8 cellular contexts compared by ENCODE assay signal in the genomic region with DNA sequence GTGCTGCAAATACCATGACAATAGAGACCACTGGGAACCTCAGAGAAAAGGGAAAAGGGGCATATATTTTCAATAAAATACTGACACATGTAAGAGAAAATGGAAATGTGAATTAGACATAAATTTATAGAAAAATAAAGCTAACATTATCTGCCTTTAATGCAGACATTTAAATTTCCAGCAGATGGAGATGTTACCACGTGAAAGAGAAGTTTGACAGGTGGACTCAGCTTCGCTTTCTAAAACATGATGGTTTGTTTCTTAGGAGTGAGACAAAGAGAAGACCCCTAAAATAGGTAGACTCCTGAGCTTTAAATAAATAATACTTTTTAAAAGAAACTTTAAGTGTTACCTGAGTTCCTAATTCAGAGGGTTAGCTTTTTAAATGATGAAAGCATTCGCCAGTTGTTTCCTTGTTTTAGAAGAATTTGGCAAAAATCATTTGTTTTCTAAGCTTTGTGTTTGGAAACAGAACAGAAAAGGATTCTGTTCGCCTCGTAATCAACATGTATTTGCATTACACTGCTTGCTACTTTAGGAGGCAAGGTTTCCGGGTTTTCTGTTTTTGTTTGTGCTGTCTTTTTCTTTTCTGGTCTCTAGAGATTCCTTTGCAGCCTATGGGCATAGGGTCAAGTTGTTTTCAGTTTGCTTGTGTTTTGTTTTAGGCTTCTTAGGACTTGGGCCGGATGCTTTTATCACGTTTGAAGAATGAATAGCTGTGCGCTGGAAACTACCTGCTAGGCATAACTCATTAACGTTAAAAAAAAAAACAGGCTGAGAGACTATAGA.
A peak's percentile ranks its signal among the peaks of the same experiment; 100 is the strongest.
DNase-seq lines count a peak whose midpoint lies in the region; ATAC-seq and TF ChIP-seq lines count a peak whose summit lies in the region.

No MANE protein-coding gene starts in this region.

- CTCF ChIA-PET in Caco-2 (lab: Charles Lee) (interaction anchor here (0.5 to 1.6 kb wide), 6 partner anchors 8 to 357 kb away, joined by 3 to 21 read pairs (median 4); no protein-coding TSS in a partner anchor), T-cell (lab: Charles Lee) (interaction anchor here (0.5 to 1.6 kb wide), 8 partner anchors 10 to 1996 kb away, joined by 3 to 18 read pairs (median 5); no protein-coding TSS in a partner anchor)

- TF ChIP-seq EP300 in neural cell (conservative IDR thresholded peaks at IDR 0.05; ENCODE audit: poor library complexity, severe bottlenecking): no peak

- H3K27me3 ChIP-seq in Caco-2 (replicated peaks; ENCODE audit: control insufficient read depth, insufficient read depth, low read length) (no peaks in the 10 kb centered on the region), neural cell (ENCODE audit: insufficient read depth, low read depth, low read length) (peaks cover 30% of the 10 kb centered on the region)

- no peaks in the 10 kb centered on the region for H3K9me3 Mint-ChIP-seq in Caco-2 (ENCODE audit: unreplicated experiment)
- H3K9me3 Mint-ChIP-seq in T-cell: peaks cover 0 to 5% (median 0%) of the 10 kb centered on the region in 3 donors

- H3F3A ChIP-seq in neural cell (ENCODE audit: insufficient read depth, low read length, poor library complexity, severe bottlenecking): no peaks in the 10 kb centered on the region

- no peaks in the 10 kb centered on the region for H3K36me3 ChIP-seq in Caco-2 (ENCODE audit: control insufficient read depth, insufficient read depth, low read length)
- no peaks in the 10 kb centered on the region for H3K36me3 ChIP-seq in neural cell (ENCODE audit: insufficient read depth, low read length)

- peaks cover 3% of the 10 kb centered on the region for H3K27me3 Mint-ChIP-seq in Caco-2 (ENCODE audit: insufficient read depth, unreplicated experiment)
- H3K27me3 Mint-ChIP-seq in T-cell: peaks cover 12 to 22% of the 10 kb centered on the region in 2 donors

- intact Hi-C loops in Caco-2 (cut with micrococcal nuclease; ENCODE audit: unreplicated experiment): loop anchor here (1.0 to 2.0 kb wide), 2 partner anchors 54 to 414 kb away; no protein-coding TSS in a partner anchor

- H3K4me1 Mint-ChIP-seq in Caco-2 (ENCODE audit: low read depth, unreplicated experiment) (peaks cover 7% of the 10 kb centered on the region), T-cell (peaks cover 0 to 11% (median 4%) of the 10 kb centered on the region in 3 donors)

- no peak overlapping the region for H3K4me3 Mint-ChIP-seq in Caco-2 (ENCODE audit: unreplicated experiment)
- H3K4me3 Mint-ChIP-seq in T-cell: no peak overlapping the region

- H3K79me2 ChIP-seq in neural cell (replicated peaks; ENCODE audit: insufficient read depth, low read length): no peaks in the 10 kb centered on the region

- no TSS peak for BruUV-seq in Caco-2 (replicated peaks; lab: Mats Ljungman, UMichigan)

- DNase-seq in Caco-2 (peak in 1 of 2 experiments; percentile 9), NCI-H1694 (lab: John Stamatoyannopoulos, UW) (peak; percentile 29), dermis blood vessel endothelial cell (peak; percentile 61), NCI-H1930 (lab: John Stamatoyannopoulos, UW) (no peak), T-cell (no peak), omental fat pad (ENCODE audit: low spot score) (no peak)

- H3K36me3 Mint-ChIP-seq in Caco-2 (ENCODE audit: insufficient read depth, unreplicated experiment) (no peaks in the 10 kb centered on the region), T-cell (peaks cover 3% of the 10 kb centered on the region)

- no peak overlapping the region for H3K4me3 ChIP-seq in Caco-2 (ENCODE audit: low read depth, low read length)
- no peak overlapping the region for H3K4me3 ChIP-seq in neural cell (ENCODE audit: low read length)

- H3K4me1 ChIP-seq in Caco-2: no peaks in the 10 kb centered on the region

- H3K9me2 ChIP-seq in neural cell (ENCODE audit: insufficient read depth, low read length): no peaks in the 10 kb centered on the region

- H2AFZ ChIP-seq in neural cell (ENCODE audit: low read depth, low read length): no peak overlapping the region

- no peaks in the 10 kb centered on the region for H4K20me1 ChIP-seq in neural cell (ENCODE audit: insufficient read depth)

- no peak for ATAC-seq in T-cell (replicated peaks in 1 of 4)
- ATAC-seq in HG02840 (IDR thresholded peaks at IDR 0.05; ENCODE audit: low FRiP score, unreplicated experiment): no peak
- ATAC-seq in omental fat pad (ENCODE audit: low FRiP score): no peak

- peak; percentile 12 to 33 for TF ChIP-seq CTCF in Caco-2 (IDR thresholded peaks at IDR 0.05; ENCODE audit: insufficient read depth in 1 of 2, low read depth in 1 of 2, low read length in 1 of 2, severe bottlenecking in 1 of 2, unreplicated experiment in 1 of 2)
- peak; percentile 66 for TF ChIP-seq CTCF in neural cell (IDR thresholded peaks at IDR 0.05; ENCODE audit: poor library complexity, severe bottlenecking)
- no peak for TF ChIP-seq CTCF in omental fat pad (IDR thresholded peaks at IDR 0.05)

- no peak overlapping the region for H3K27ac Mint-ChIP-seq in Caco-2 (ENCODE audit: unreplicated experiment)
- H3K27ac Mint-ChIP-seq in T-cell: no peak overlapping the region

- POLR2A ChIA-PET in Caco-2 (lab: Charles Lee) (no interaction called here), T-cell (lab: Charles Lee) (no interaction called here)

- TF ChIP-seq RAD21 in neural cell (conservative IDR thresholded peaks at IDR 0.05): peak; percentile 76

- no peak overlapping the region for H3K4me2 ChIP-seq in neural cell (ENCODE audit: low read length)

- H3K9me3 ChIP-seq in Caco-2 (no peaks in the 10 kb centered on the region), neural cell (ENCODE audit: low read length) (no peaks in the 10 kb centered on the region)

- H3K27ac ChIP-seq in neural cell (ENCODE audit: low read length): no peak overlapping the region

- no peak overlapping the region for H3K9ac ChIP-seq in neural cell (ENCODE audit: low read length)

TF ChIP-seq in neural cell, 6 proteins besides CTCF, POLR2A, EP300 and RAD21:
- TF ChIP-seq POLR2AphosphoS5 (IDR thresholded peaks at IDR 0.05): no peak
- TF ChIP-seq SMC3 (conservative IDR thresholded peaks at IDR 0.05; ENCODE audit: poor library complexity): peak; percentile 73
TF ChIP-seq in neural cell: peak in this region for 1.

Comparison
In these comparisons a context has a peak if more than half of its experiments do, and no peak if none do; other contexts are left out.
1. DNase-seq: peak in NCI-H1694 (single experiment) and dermis blood vessel endothelial cell (single experiment); none in NCI-H1930 (0 of 2), T-cell (0 of 34) and omental fat pad (single experiment).
2. CTCF ChIP-seq: peak in Caco-2 (2 of 2) and neural cell (single experiment); none in omental fat pad (0 of 3).